15 cellular contexts compared by ENCODE assay signal in genomic region chr6:150627601-150628012, GRCh38. TPM values are rescaled to one million over a fixed set of nuclear protein-coding genes. Genes with fewer than 3 reads are reported as not detected.
A peak's percentile ranks its signal among the peaks of the same experiment; 100 is the strongest.
DNase-seq lines count a peak whose midpoint lies in the region; ATAC-seq and TF ChIP-seq lines count a peak whose summit lies in the region.
"Had no signal": no experiment of that assay in that cellular context is flagged by ENCODE, and none has a peak within 500 bp of the region (broad histone marks: within the 10 kb centered on the region; RNA-seq: fewer than 3 reads in every experiment).

No MANE protein-coding gene starts in this region.

- intact Hi-C loops in left ventricle myocardium superior (cut with micrococcal nuclease) (no loop called here), spleen (cut with DNase I; ENCODE audit: low total_unique reads) (no loop called here)

- ATAC-seq in left ventricle myocardium superior = peak; percentile 11
- no peak for ATAC-seq in GM18511 (IDR thresholded peaks at IDR 0.05; ENCODE audit: unreplicated experiment)
- no peak for ATAC-seq in HG03378 (IDR thresholded peaks at IDR 0.05; ENCODE audit: unreplicated experiment)
- ATAC-seq: activated CD4-positive, alpha-beta T cell treated with anti-CD3 and anti-CD28 coated beads for 36 hours had no signal

- 32 to 50% (median 43%) methylated on average over 4 of the region's 4 CpGs for WGBS in spleen, 5 donors

- TF ChIP-seq CTCF in spleen (IDR thresholded peaks at IDR 0.05 in 8 of 11, conservative IDR thresholded peaks at IDR 0.05 in 3 of 11) = no peak

- no peaks in the 10 kb centered on the region for H3K27me3 ChIP-seq in spleen (replicated peaks in 1 of 7)
- H3K27me3 ChIP-seq: upper lobe of right lung had no signal

- DNase-seq in H4 (ENCODE audit: low spot score) = peak; percentile 60
- DNase-seq in SK-N-MC (ENCODE audit: low read depth, low spot score) = no peak
- DNase-seq in left ventricle myocardium superior = no peak
- no peak for DNase-seq in spleen
- no peak for DNase-seq in activated effector memory CD4-positive, alpha-beta T cell treated with Interleukin-2 at 50 U/mL for 16 hours
- no peak for DNase-seq in kidney tubule cell (ENCODE audit: low spot score)
- DNase-seq: activated CD4-positive, alpha-beta T cell treated with anti-CD3 and anti-CD28 coated beads for 36 hours; activated T-cell treated with anti-CD3 and anti-CD28 coated beads for 4 hours; C1 segment of cervical spinal cord; NCI-H1105; stimulated activated CD4-positive, alpha-beta T cell treated with anti-CD3 and anti-CD28 coated beads, Interleukin-1b, Interleukin-23, amount 100 ng/mL, for 48 hours; stimulated activated CD8-positive, alpha-beta memory T cell treated with anti-CD3 and anti-CD28 coated beads, Interleukin-4, amount 100 ng/mL, for 48 hours; upper lobe of right lung had no signal

- H3K36me3 ChIP-seq in SK-N-MC (ENCODE audit: insufficient read depth, low read length) (no peaks in the 10 kb centered on the region), spleen (no peaks in the 10 kb centered on the region)
- H3K36me3 ChIP-seq: upper lobe of right lung had no signal

- H3K9me3 ChIP-seq in SK-N-MC (ENCODE audit: low read depth, low read length) (no peaks in the 10 kb centered on the region), spleen (no peaks in the 10 kb centered on the region)
- H3K9me3 ChIP-seq: upper lobe of right lung had no signal

- no peak for TF ChIP-seq POLR2A in spleen (IDR thresholded peaks at IDR 0.05)

- H3K4me3 ChIP-seq in SK-N-MC (peak overlapping the region; percentile 38), spleen (no peak overlapping the region)
- H3K4me3 ChIP-seq: upper lobe of right lung had no signal

- H3K4me1 ChIP-seq in spleen = peaks cover 25 to 97% (median 69%) of the 10 kb centered on the region in 6 donors

- H3K27ac ChIP-seq in SK-N-MC = peak overlapping the region; percentile 72
- H3K27ac ChIP-seq in spleen = peak overlapping the region; percentile 14 to 90 (median 58)
- H3K27ac ChIP-seq: upper lobe of right lung had no signal

- H3K9ac ChIP-seq in SK-N-MC (ENCODE audit: insufficient read length) = peak overlapping the region; percentile 21

RNA-seq across cellular contexts. Expression of gene PLEKHG1, which starts 27.9 kb away (rescaled TPM):
- 2.4 and 6.3 TPM in 2 replicates for total RNA-seq in H4 (2014; rRNA removed; shearing (Covaris generic))
- total RNA-seq in left ventricle myocardium superior = 7.6 TPM
- 100 to 1,000 TPM; 130 to 361 (median 197) TPM for total RNA-seq in spleen
- 10 to 100 TPM; 14.2 to 26.7 (median 17.1) TPM for polyA plus RNA-seq in spleen

Comparison
In these comparisons a context has a peak if more than half of its experiments do, and no peak if none do; other contexts are left out.
1. RNA of gene PLEKHG1, which starts 27.9 kb away (total RNA-seq): 130 to 361 TPM in spleen; 7.6 TPM in left ventricle myocardium superior (single experiment) and 2.4 to 6.3 TPM in H4; every median in the first group is over 10 times any median in the second.